ENCODE assay signal across 22 cellular contexts in the genomic region with DNA sequence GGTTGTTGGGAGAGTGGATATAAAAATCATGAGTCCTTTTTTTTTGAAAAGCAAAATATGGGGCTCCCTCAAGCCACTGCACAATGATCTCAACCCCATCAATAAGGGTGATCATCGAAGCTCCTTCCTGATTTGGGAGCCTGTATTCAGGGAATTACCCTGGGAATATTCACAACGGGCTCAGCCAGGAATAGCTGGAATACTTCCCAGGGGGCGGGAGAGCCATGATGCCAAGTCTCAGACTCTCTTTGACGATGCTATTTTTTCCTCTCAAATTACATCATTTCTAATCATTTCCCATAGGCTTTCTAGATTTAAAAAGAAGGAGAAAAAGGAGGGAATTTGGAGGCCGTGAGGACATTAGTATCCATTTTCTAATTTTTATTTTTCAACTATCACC. TPM values are rescaled to one million over a fixed set of nuclear protein-coding genes. Genes with fewer than 3 reads are reported as not detected.
DNase-seq lines count a peak whose midpoint lies in the region.
"Had no signal": no experiment of that assay in that cellular context is flagged by ENCODE, and none has a peak within 500 bp of the region (broad histone marks: within the 10 kb centered on the region; RNA-seq: fewer than 3 reads in every experiment).

No MANE protein-coding gene starts in this region.

- DNase-seq in NCI-H2171 treated with DMSO at 0.1 percent for 48 hours (lab: John Stamatoyannopoulos, UW) (peak; percentile 47), NCI-H2171 (lab: John Stamatoyannopoulos, UW) (no peak), astrocyte of the hippocampus (ENCODE audit: low read depth, low spot score) (peak; percentile 11), myocyte (ENCODE audit: low read depth) (peak; percentile 32), NCI-H1105 treated with DMSO at 0.1 percent for 48 hours (lab: John Stamatoyannopoulos, UW) (no peak), NCI-H2081 treated with DMSO at 0.1 percent for 48 hours (lab: John Stamatoyannopoulos, UW) (no peak)
- DNase-seq: 8988T; ACHN; AML-193; BE2C; C1 segment of cervical spinal cord; Calu3; CD4-positive, alpha-beta memory T cell; COR-L47; DMS53; DMS79 treated with DMSO at 0.1 percent for 48 hours; GF-D8; H9 had no signal

RNA-seq across cellular contexts. Expression of a gene that starts 18.4 kb away (rescaled TPM):
- not detected in 2 replicates for total RNA-seq in myocyte
- polyA plus RNA-seq in myocyte (2012): not detected
- total RNA-seq: Calu3; CD4-positive, alpha-beta memory T cell; Daoy; G401; H4 had no signal
- polyA plus RNA-seq: A549; CD4-positive, alpha-beta memory T cell had no signal

Comparison
In these comparisons a context has a peak if more than half of its experiments do, and no peak if none do; other contexts are left out.
1. DNase-seq: peak in NCI-H2171 treated with DMSO at 0.1 percent for 48 hours (single experiment), astrocyte of the hippocampus (single experiment) and myocyte (single experiment); none in NCI-H2171 (single experiment), NCI-H1105 treated with DMSO at 0.1 percent for 48 hours (single experiment) and NCI-H2081 treated with DMSO at 0.1 percent for 48 hours (single experiment).